In genomic region chr5:157564149-157564711, GRCh38 we compare ENCODE assay signal across 12 cellular contexts. TPM values are rescaled to one million over a fixed set of nuclear protein-coding genes. Genes with fewer than 3 reads are reported as not detected.
A peak's percentile ranks its signal among the peaks of the same experiment; 100 is the strongest.
DNase-seq lines count a peak whose midpoint lies in the region; TF ChIP-seq lines count a peak whose summit lies in the region.
"Had no signal": no experiment of that assay in that cellular context is flagged by ENCODE, and none has a peak within 500 bp of the region (broad histone marks: within the 10 kb centered on the region; RNA-seq: fewer than 3 reads in every experiment).

No MANE protein-coding gene starts in this region.

- H3K4me1 ChIP-seq in rectal smooth muscle tissue (ENCODE audit: control insufficient read depth, insufficient read depth, low read length): peaks cover 47% of the 10 kb centered on the region

- H3K27me3 ChIP-seq in rectal smooth muscle tissue (ENCODE audit: control insufficient read depth, insufficient read depth, low read length): no peaks in the 10 kb centered on the region

- H3K4me1 Mint-ChIP-seq in Calu3 (ENCODE audit: low read depth, unreplicated experiment): peaks cover 12% of the 10 kb centered on the region

- H3K36me3 Mint-ChIP-seq in Calu3 (ENCODE audit: insufficient read depth, unreplicated experiment): peaks cover 5% of the 10 kb centered on the region

- H3K27ac ChIP-seq in rectal smooth muscle tissue (ENCODE audit: low read depth, low read length): peak overlapping the region; percentile 92

- CTCF ChIA-PET in Calu3 (lab: Charles Lee): interaction anchor here (0.6 to 0.9 kb wide), 2 partner anchors 41 to 154 kb away, joined by 3 read pairs; no protein-coding TSS in a partner anchor

- no peaks in the 10 kb centered on the region for H3K36me3 ChIP-seq in rectal smooth muscle tissue (ENCODE audit: control insufficient read depth, insufficient read depth, low read length)

- H3K4me3 ChIP-seq in fibroblast of villous mesenchyme (ENCODE audit: low read depth, low read length) (no peak overlapping the region), rectal smooth muscle tissue (ENCODE audit: low read length) (no peak overlapping the region)

- no TSS peak for BruUV-seq in Calu3 (replicated peaks; lab: Mats Ljungman, UMichigan)

- no peak overlapping the region for H3K27ac Mint-ChIP-seq in Calu3 (ENCODE audit: unreplicated experiment)

- H3K9ac ChIP-seq in rectal smooth muscle tissue (ENCODE audit: low read length): no peak overlapping the region

- DNase-seq in Calu3: peak; percentile 43
- peak; percentile 78 for DNase-seq in RPMI7951 (ENCODE audit: low read depth)
- no peak for DNase-seq in fibroblast of villous mesenchyme (ENCODE audit: low read depth)
- DNase-seq in cerebellar nuclear complex (lab: John Stamatoyannopoulos, UW): no peak
- no peak for DNase-seq in MV-4-11 (lab: John Stamatoyannopoulos, UW)
- no peak for DNase-seq in stimulated activated CD4-positive, alpha-beta T cell treated with anti-CD3 and anti-CD28 coated beads, Interleukin-2, amount 100 ng/mL, for 48 hours
- no peak for DNase-seq in SKM-1 (lab: John Stamatoyannopoulos, UW; ENCODE audit: unreplicated experiment)
- DNase-seq: activated T-cell treated with anti-CD3 and anti-CD28 coated beads, Interleukin-2, amount 50 U/mL, for 48 hours; mesendoderm; NCI-H1048; SIG-M5 had no signal

- H3K4me3 Mint-ChIP-seq in Calu3 (ENCODE audit: low read depth, unreplicated experiment): peak overlapping the region; percentile 25

- peak; percentile 37 for TF ChIP-seq CTCF in Calu3 (IDR thresholded peaks at IDR 0.05; ENCODE audit: unreplicated experiment)
- peak; percentile 5 for TF ChIP-seq CTCF in fibroblast of villous mesenchyme (IDR thresholded peaks at IDR 0.05; ENCODE audit: insufficient read depth, low read depth, low read length)

- H3K9me3 Mint-ChIP-seq in Calu3 (ENCODE audit: low read depth, unreplicated experiment): no peaks in the 10 kb centered on the region

- intact Hi-C loops in Calu3 (cut with micrococcal nuclease; ENCODE audit: unreplicated experiment): no loop called here

- H3K27me3 Mint-ChIP-seq in Calu3 (ENCODE audit: unreplicated experiment): no peaks in the 10 kb centered on the region

RNA-seq across cellular contexts. Expression of gene ADAM19, which starts 11.3 kb away (rescaled TPM):
- total RNA-seq in Calu3 (2022): 5.2 and 16.2 TPM in 2 replicates
- total RNA-seq in RPMI7951 (2014; rRNA removed; shearing (Covaris generic)): 15.6 and 24.2 TPM in 2 replicates
- 89.8 and 119 TPM in 2 replicates for total RNA-seq in fibroblast of villous mesenchyme

Comparison
In these comparisons a context has a peak if more than half of its experiments do, and no peak if none do; other contexts are left out.
1. DNase-seq: peak in Calu3 (single experiment) and RPMI7951 (single experiment); none in fibroblast of villous mesenchyme (single experiment), cerebellar nuclear complex (0 of 2), MV-4-11 (single experiment), stimulated activated CD4-positive, alpha-beta T cell treated with anti-CD3 and anti-CD28 coated beads, Interleukin-2, amount 100 ng/mL, for 48 hours (0 of 2) and SKM-1 (single experiment).